ENCODE assay signal across 8 cellular contexts in genomic region chr7:44309271-44310091, GRCh38. TPM values are rescaled to one million over a fixed set of nuclear protein-coding genes. Genes with fewer than 3 reads are reported as not detected.
DNase-seq lines count a peak whose midpoint lies in the region; ATAC-seq and TF ChIP-seq lines count a peak whose summit lies in the region.

No MANE protein-coding gene starts in this region.

- H3K9me3 ChIP-seq in BE2C (no peaks in the 10 kb centered on the region), right cardiac atrium (ENCODE audit: control insufficient read depth, low read length) (no peaks in the 10 kb centered on the region)

- 12% methylated on average over 73 of the region's 73 CpGs for WGBS in right cardiac atrium

- H3K4me3 ChIP-seq in BE2C (ENCODE audit: low read depth, low read length), result no peak overlapping the region; the same call in 1 of the 2 replicates
- peak overlapping the region; percentile 12 for H3K4me3 ChIP-seq in right cardiac atrium (ENCODE audit: low read length)

- no peaks in the 10 kb centered on the region for H3K9me3 Mint-ChIP-seq in activated naive CD8-positive, alpha-beta T cell (ENCODE audit: low read depth)

- POLR2A ChIA-PET in HEK293T (lab: Yijun Ruan, JAX), result no interaction called here

- no peak overlapping the region for H3K27ac Mint-ChIP-seq in activated naive CD8-positive, alpha-beta T cell

- H3K27ac ChIP-seq in right cardiac atrium (ENCODE audit: low read length), result peak overlapping the region; percentile 82

- intact Hi-C loops in right cardiac atrium (cut with DNase I), result loop anchor here in 1 of 4 donors (5.0 kb wide), 1 partner anchor 67 kb away; no protein-coding TSS in a partner anchor

- peaks cover 3% of the 10 kb centered on the region for H3K4me1 Mint-ChIP-seq in activated naive CD8-positive, alpha-beta T cell (ENCODE audit: low read depth)

- peaks cover 5% of the 10 kb centered on the region for H3K27me3 Mint-ChIP-seq in activated naive CD8-positive, alpha-beta T cell

- H3K4me1 ChIP-seq in BE2C (no peaks in the 10 kb centered on the region), right cardiac atrium (ENCODE audit: control insufficient read depth, insufficient read depth, low read length) (peaks cover 4% of the 10 kb centered on the region)

- no peaks in the 10 kb centered on the region for H3K36me3 ChIP-seq in BE2C

- TF ChIP-seq CTCF in BE2C (IDR thresholded peaks at IDR 0.05; ENCODE audit: low read depth, low read length), result no peak

- ATAC-seq in HG02798 (IDR thresholded peaks at IDR 0.05; ENCODE audit: poor library complexity, unreplicated experiment) (peak; percentile 69), right cardiac atrium (peak; percentile 84 to 85), HG03135 (IDR thresholded peaks at IDR 0.05; ENCODE audit: unreplicated experiment) (no peak), HG02588 (IDR thresholded peaks at IDR 0.05; ENCODE audit: unreplicated experiment) (no peak)

- CTCF ChIA-PET in HEK293T (lab: Yijun Ruan, JAX), result no interaction called here

- H3K27me3 ChIP-seq in BE2C, result no peaks in the 10 kb centered on the region
- no peaks in the 10 kb centered on the region for H3K27me3 ChIP-seq in right cardiac atrium (ENCODE audit: control insufficient read depth, insufficient read depth)

- DNase-seq in BE2C (peak; percentile 53), right cardiac atrium (peak; percentile 77 to 93 (median 89)), pulmonary artery endothelial cell (ENCODE audit: low read depth, low spot score) (peak; percentile 19), HEK293T (ENCODE audit: extremely low spot score) (no peak)

- no peaks in the 10 kb centered on the region for H3K36me3 Mint-ChIP-seq in activated naive CD8-positive, alpha-beta T cell

- peak overlapping the region; percentile 71 for H3K4me3 Mint-ChIP-seq in activated naive CD8-positive, alpha-beta T cell

TF ChIP-seq in HEK293T, 16 proteins besides CTCF, POLR2A, EP300 and RAD21:
- TF ChIP-seq FOXA1 (IDR thresholded peaks at IDR 0.05) (no peak), SP1 (IDR thresholded peaks at IDR 0.05) (no peak), ELF4 (IDR thresholded peaks at IDR 0.05) (no peak), ZNF384 (IDR thresholded peaks at IDR 0.05) (no peak), L3MBTL2 (conservative IDR thresholded peaks at IDR 0.05) (no peak), PKNOX1 (IDR thresholded peaks at IDR 0.05) (no peak), FOXM1 (IDR thresholded peaks at IDR 0.05; ENCODE audit: borderline replicate concordance) (no peak), BHLHE40 (IDR thresholded peaks at IDR 0.05; ENCODE audit: borderline replicate concordance) (no peak), NFRKB (IDR thresholded peaks at IDR 0.05) (no peak), TARDBP (IDR thresholded peaks at IDR 0.05) (no peak), LEF1 (IDR thresholded peaks at IDR 0.05; ENCODE audit: borderline replicate concordance) (no peak)

RNA-seq across cellular contexts. Expression of gene CAMK2B, which starts 15.9 kb away (rescaled TPM):
- polyA plus RNA-seq in BE2C (2012; ENCODE audit: insufficient read depth, insufficient read length, low read depth), result 0.71 TPM
- total RNA-seq in right cardiac atrium, result 100 to 1,000 TPM in 2 of 4 donors, 10 to 100 TPM in 2; 79.7 to 134 (median 106) TPM
- 105 TPM for polyA plus RNA-seq in right cardiac atrium
- 1.7 and 2.7 TPM in 2 replicates for total RNA-seq in pulmonary artery endothelial cell

Comparison
In these comparisons a context has a peak if more than half of its experiments do, and no peak if none do; other contexts are left out.
1. ATAC-seq: peak in HG02798 (single experiment) and right cardiac atrium (2 of 2); none in HG03135 (single experiment) and HG02588 (single experiment).
2. RNA of gene CAMK2B, which starts 15.9 kb away (total RNA-seq): 79.7 to 134 TPM in right cardiac atrium; 1.7 to 2.7 TPM in pulmonary artery endothelial cell; every median in the first group is over 10 times any median in the second.